Comparison of ENCODE assay signal across 16 cellular contexts in genomic region chr10:26475448-26475847, GRCh38. TPM values are rescaled to one million over a fixed set of nuclear protein-coding genes. Genes with fewer than 3 reads are reported as not detected.
DNase-seq lines count a peak whose midpoint lies in the region; ATAC-seq, FAIRE-seq and TF ChIP-seq lines count a peak whose summit lies in the region.
"Had no signal": no experiment of that assay in that cellular context is flagged by ENCODE, and none has a peak within 500 bp of the region (broad histone marks: within the 10 kb centered on the region; RNA-seq: fewer than 3 reads in every experiment).

No MANE protein-coding gene starts in this region.

- H4K20me1 ChIP-seq in OCI-LY3 (ENCODE audit: insufficient read depth, low read length): peaks cover 13% of the 10 kb centered on the region
- no peaks in the 10 kb centered on the region for H4K20me1 ChIP-seq in GM12878 (ENCODE audit: control insufficient read depth, insufficient read depth)

- CTCF ChIA-PET in GM12878 (lab: Yijun Ruan, JAX): interaction anchor here (0.6 to 0.7 kb wide), 3 partner anchors 11 to 853 kb away, joined by 3 read pairs; no protein-coding TSS in a partner anchor

- no peak for TF ChIP-seq RAD21 in GM12878 (IDR thresholded peaks at IDR 0.05; ENCODE audit: insufficient read depth, low read depth, low read length)

- H3K9ac ChIP-seq in OCI-LY3 (ENCODE audit: low read length): no peak overlapping the region
- no peak overlapping the region for H3K9ac ChIP-seq in GM12878 (ENCODE audit: control insufficient read depth, insufficient read depth, low read length)

- peak in 1 of 2 donors; percentile 32 for ATAC-seq in activated T-cell treated with anti-CD3 and anti-CD28 coated beads, Interleukin-2, amount 50 U/mL, for 4 hours
- ATAC-seq in GM12878 (no peak), HG02852 (IDR thresholded peaks at IDR 0.05; ENCODE audit: unreplicated experiment) (no peak)
- no peak for ATAC-seq in stimulated activated memory B cell treated with anti-CD40 and anti-IgM and Interleukin-4, amounts not matched to agents 10 μg/mL and 1 μg/mL and 100 μg/mL, for 72 hours
- ATAC-seq: left lobe of liver had no signal

- peak overlapping the region; percentile 81 for H3K27ac Mint-ChIP-seq in stimulated activated memory B cell treated with anti-CD40 and anti-IgM and Interleukin-4, amounts not matched to agents 10 μg/mL and 1 μg/mL and 100 μg/mL, for 72 hours
- no peak overlapping the region for H3K27ac Mint-ChIP-seq in progenitor cell of endocrine pancreas
- H3K27ac Mint-ChIP-seq: brain had no signal

- intact Hi-C loops in GM12878 (cut with micrococcal nuclease; ENCODE audit: unreplicated experiment): loop anchor here (5.0 kb wide), 1 partner anchor 52 kb away; no protein-coding TSS in a partner anchor

- H3K79me2 ChIP-seq in OCI-LY3 (ENCODE audit: low read length): peaks cover 85% of the 10 kb centered on the region
- H3K79me2 ChIP-seq in GM12878 (ENCODE audit: control insufficient read depth, insufficient read depth, low read length): peaks cover 81% of the 10 kb centered on the region

- 76% methylated on average over 3 of the region's 3 CpGs for WGBS in GM12878 (ENCODE audit: insufficient coverage, insufficient replicate concordance, low lambda C conversion rate, missing lambda C conversion rate)

- RAD21 ChIA-PET in GM12878 (lab: Charles Lee; ENCODE audit: unreplicated experiment): no interaction called here

- no peaks in the 10 kb centered on the region for H3K27me3 ChIP-seq in OCI-LY3 (ENCODE audit: low read depth, low read length)
- H3K27me3 ChIP-seq in GM12878 (replicated peaks in 1 of 2; ENCODE audit: control insufficient read depth in 2 of 2, insufficient read depth in 2 of 2, low read length in 1 of 2): no peaks in the 10 kb centered on the region
- H3K27me3 ChIP-seq: testis had no signal

- peaks cover 10% of the 10 kb centered on the region for H3K36me3 ChIP-seq in OCI-LY3 (replicated peaks; ENCODE audit: low read depth, low read length)
- peaks cover 2 to 12% of the 10 kb centered on the region in 2 experiments; a peak in 3 of 4 replicates for H3K36me3 ChIP-seq in GM12878 (ENCODE audit: control insufficient read depth in 2 of 2, insufficient read depth in 2 of 2, low read length in 1 of 2)

- H3K9me3 ChIP-seq in OCI-LY3 (ENCODE audit: insufficient read depth, low read length) (no peaks in the 10 kb centered on the region), GM12878 (replicated peaks; ENCODE audit: control insufficient read depth, insufficient read depth, low read length) (no peaks in the 10 kb centered on the region; the same call in 1 of the 3 replicates)
- H3K9me3 ChIP-seq: testis had no signal

- no peak overlapping the region for H3K4me3 ChIP-seq in OCI-LY3 (ENCODE audit: low read length)
- H3K4me3 ChIP-seq in GM12878: 0 out of 2 replicates have a peak overlapping the region, but pooled peaks have one; percentile 0
- H3K4me3 ChIP-seq: PC-9, testis had no signal

- POLR2A ChIA-PET in GM12878 (lab: Charles Lee): interaction anchor here (0.7 kb wide), 1 partner anchor 28 kb away, joined by 3 read pairs; no protein-coding TSS in a partner anchor

- H3K4me2 ChIP-seq in OCI-LY3 (ENCODE audit: low read length) (no peak overlapping the region), GM12878 (ENCODE audit: control insufficient read depth, insufficient read depth) (no peak overlapping the region)
- H3K4me2 ChIP-seq: PC-9 had no signal

- in situ Hi-C loops in GM12878 (cut with MboI): no loop called here

- peaks cover 13% of the 10 kb centered on the region for H3K36me3 Mint-ChIP-seq in activated T-cell treated with anti-CD3 and anti-CD28 coated beads, Interleukin-2, amount 50 U/mL, for 4 hours (ENCODE audit: insufficient read depth)
- peaks cover 40% of the 10 kb centered on the region for H3K36me3 Mint-ChIP-seq in stimulated activated memory B cell treated with anti-CD40 and anti-IgM and Interleukin-4, amounts not matched to agents 10 μg/mL and 1 μg/mL and 100 μg/mL, for 72 hours
- H3K36me3 Mint-ChIP-seq in progenitor cell of endocrine pancreas (ENCODE audit: insufficient read depth): no peaks in the 10 kb centered on the region
- H3K36me3 Mint-ChIP-seq: brain had no signal

- peaks cover 83% of the 10 kb centered on the region for H3K4me1 Mint-ChIP-seq in activated T-cell treated with anti-CD3 and anti-CD28 coated beads, Interleukin-2, amount 50 U/mL, for 4 hours (ENCODE audit: low read depth)
- H3K4me1 Mint-ChIP-seq in stimulated activated memory B cell treated with anti-CD40 and anti-IgM and Interleukin-4, amounts not matched to agents 10 μg/mL and 1 μg/mL and 100 μg/mL, for 72 hours: peaks cover 83% of the 10 kb centered on the region
- H3K4me1 Mint-ChIP-seq in progenitor cell of endocrine pancreas (ENCODE audit: low read depth): no peaks in the 10 kb centered on the region

- H3K27ac ChIP-seq in OCI-LY3 (ENCODE audit: low read length): peak overlapping the region; percentile 23; the same call in 1 of the 2 replicates
- peak overlapping the region; percentile 23 for H3K27ac ChIP-seq in GM12878 (ENCODE audit: control insufficient read depth, insufficient read depth)
- H3K27ac ChIP-seq: PC-9, testis had no signal

- TF ChIP-seq POLR2A in GM12878 (IDR thresholded peaks at IDR 0.05; ENCODE audit: low read depth, low read length): no peak

- no peaks in the 10 kb centered on the region for H3K27me3 Mint-ChIP-seq in activated T-cell treated with anti-CD3 and anti-CD28 coated beads, Interleukin-2, amount 50 U/mL, for 4 hours (ENCODE audit: low read depth)
- H3K27me3 Mint-ChIP-seq in stimulated activated memory B cell treated with anti-CD40 and anti-IgM and Interleukin-4, amounts not matched to agents 10 μg/mL and 1 μg/mL and 100 μg/mL, for 72 hours: no peaks in the 10 kb centered on the region
- no peaks in the 10 kb centered on the region for H3K27me3 Mint-ChIP-seq in progenitor cell of endocrine pancreas

- DNase-seq in activated T-cell treated with anti-CD3 and anti-CD28 coated beads, Interleukin-2, amount 50 U/mL, for 4 hours: no peak
- DNase-seq in activated T-cell treated with anti-CD3 and anti-CD28 coated beads, Interleukin-2, amount 50 U/mL, for 48 hours: no peak
- DNase-seq in GM12878 (ENCODE audit: low read depth, low spot score) (no peak), NCI-H1105 (lab: John Stamatoyannopoulos, UW) (no peak), progenitor cell of endocrine pancreas (ENCODE audit: low spot score, unreplicated experiment) (no peak)
- DNase-seq: NCI-H2081 treated with DMSO at 0.1 percent for 48 hours; NCI-H524 treated with DMSO at 0.1 percent for 48 hours; PC-9; stimulated activated CD4-positive, alpha-beta T cell treated with anti-CD3 and anti-CD28 coated beads, Interleukin-15, amount 100 ng/mL, for 24 hours; testis had no signal

- H2AFZ ChIP-seq in OCI-LY3 (ENCODE audit: low read depth, low read length): no peak overlapping the region
- no peak overlapping the region for H2AFZ ChIP-seq in GM12878 (ENCODE audit: control insufficient read depth, low read depth, low read length)
- H2AFZ ChIP-seq: PC-9 had no signal

- BruUV-seq in GM12878 (replicated peaks; lab: Mats Ljungman, UMichigan): no TSS peak

- TF ChIP-seq EP300 in GM12878 (IDR thresholded peaks at IDR 0.05; ENCODE audit: borderline replicate concordance in 1 of 2, control insufficient read depth in 1 of 2, low read depth in 2 of 2, low read length in 2 of 2): no peak

- no peak for FAIRE-seq in GM12878 (lab: Jason Lieb, UNC)

- H3K4me3 Mint-ChIP-seq in activated T-cell treated with anti-CD3 and anti-CD28 coated beads, Interleukin-2, amount 50 U/mL, for 4 hours: peak overlapping the region; percentile 57
- H3K4me3 Mint-ChIP-seq in stimulated activated memory B cell treated with anti-CD40 and anti-IgM and Interleukin-4, amounts not matched to agents 10 μg/mL and 1 μg/mL and 100 μg/mL, for 72 hours: peak overlapping the region; percentile 5
- H3K4me3 Mint-ChIP-seq in progenitor cell of endocrine pancreas (ENCODE audit: low read depth): no peak overlapping the region
- H3K4me3 Mint-ChIP-seq: brain had no signal

- no peaks in the 10 kb centered on the region for H3K9me3 Mint-ChIP-seq in activated T-cell treated with anti-CD3 and anti-CD28 coated beads, Interleukin-2, amount 50 U/mL, for 4 hours
- H3K9me3 Mint-ChIP-seq in stimulated activated memory B cell treated with anti-CD40 and anti-IgM and Interleukin-4, amounts not matched to agents 10 μg/mL and 1 μg/mL and 100 μg/mL, for 72 hours: no peaks in the 10 kb centered on the region
- no peaks in the 10 kb centered on the region for H3K9me3 Mint-ChIP-seq in progenitor cell of endocrine pancreas (ENCODE audit: low read depth)
- H3K9me3 Mint-ChIP-seq: brain had no signal

- TF ChIP-seq CTCF in OCI-LY3 (IDR thresholded peaks at IDR 0.05; ENCODE audit: low read depth, low read length): no peak
- TF ChIP-seq CTCF in GM12878 (IDR thresholded peaks at IDR 0.05 in 2 of 3, conservative IDR thresholded peaks at IDR 0.05 in 1 of 3; ENCODE audit: control insufficient read depth in 2 of 3, extremely low read depth in 1 of 3, insufficient read depth in 1 of 3, low read depth in 3 of 3, low read length in 3 of 3): no peak
- no peak for TF ChIP-seq CTCF in progenitor cell of endocrine pancreas (IDR thresholded peaks at IDR 0.05; ENCODE audit: unreplicated experiment)

- SMC1A ChIA-PET in GM12878 (lab: Charles Lee; ENCODE audit: uncharacterized antibody, unreplicated experiment): interaction anchor here (1.3 to 1.6 kb wide), 3 partner anchors 10 to 140 kb away, joined by 3 to 4 read pairs (median 4); no protein-coding TSS in a partner anchor

- peaks cover 59% of the 10 kb centered on the region for H3K4me1 ChIP-seq in OCI-LY3 (ENCODE audit: low read length)
- peaks cover 54% of the 10 kb centered on the region for H3K4me1 ChIP-seq in GM12878 (ENCODE audit: control insufficient read depth, insufficient read depth, low read length)
- H3K4me1 ChIP-seq: testis had no signal

RNA-seq across cellular contexts. Expression of gene APBB1IP, which starts 37.3 kb away (rescaled TPM):
- 10 to 100 TPM; 40.6 to 44.8 (median 41.8) TPM for total RNA-seq in activated T-cell treated with anti-CD3 and anti-CD28 coated beads, Interleukin-2, amount 50 U/mL, for 4 hours
- total RNA-seq in GM12878 (2013; cell fraction: nucleolus; rRNA removed): 95.1 and 97.5 TPM in 2 replicates
- total RNA-seq in GM12878 (2014; rRNA removed) (14.7 and 14.8 TPM in 2 replicates), GM12878 (2014; rRNA removed; fragmentation: Illumina TruSeq; extraction: Trizol) (18.2 and 20.0 TPM in 2 replicates), GM12878 (2021) (67.0 and 67.4 TPM in 2 replicates), progenitor cell of endocrine pancreas (0.24 and 0.38 TPM in 2 replicates)
- 26.8 TPM for polyA plus RNA-seq in GM12878 (2011; ENCODE audit: low read depth)
- polyA plus RNA-seq in GM12878 (2011; rRNA removed) (10.6 and 12.5 TPM in 2 replicates), GM12878 (2014; fragmentation: Illumina TruSeq; extraction: Trizol) (66.0 and 74.0 TPM in 2 replicates), GM12878 (2014; fragmentation: Nextera tagmentation; extraction: Ambion mirVana) (10 to 100 TPM in 1 of 2 experiments, 1 to 10 TPM in 1; 7.3 to 11.4 TPM), GM12878 (2014; rRNA removed) (21.5 and 28.1 TPM in 2 replicates), GM12878 (2016; fragmentation: Nextera tagmentation; extraction: Ambion mirVana) (10 to 100 TPM; 23.7 to 30.2 TPM)
- polyA plus RNA-seq in GM12878 (2011; cell fraction: cytosol; rRNA removed): 9.7 and 14.3 TPM in 2 replicates
- polyA plus RNA-seq in GM12878 (2011; cell fraction: nucleus; rRNA removed): 20.7 and 24.7 TPM in 2 replicates
- polyA plus RNA-seq in GM12878 (2012): 62.2 and 64.8 TPM in 2 replicates
- 18.3 and 29.0 TPM in 2 replicates for polyA minus RNA-seq in GM12878 (2011; rRNA and poly(A)+ RNA removed)
- polyA minus RNA-seq in GM12878 (2011; cell fraction: cytosol; rRNA and poly(A)+ RNA removed): 13.4 and 15.7 TPM in 2 replicates
- 30.6 and 41.9 TPM in 2 replicates for polyA minus RNA-seq in GM12878 (2011; cell fraction: nucleus; rRNA and poly(A)+ RNA removed)
- total RNA-seq: HT-29, PC-9 had no signal

Comparison
In these comparisons a context has a peak if more than half of its experiments do, and no peak if none do; other contexts are left out.
1. RNA of gene APBB1IP, which starts 37.3 kb away (total RNA-seq): 40.6 to 44.8 TPM in activated T-cell treated with anti-CD3 and anti-CD28 coated beads, Interleukin-2, amount 50 U/mL, for 4 hours and 14.7 to 97.5 TPM in GM12878; 0.24 to 0.38 TPM in progenitor cell of endocrine pancreas; every median in the first group is over 10 times any median in the second.